Comparison of ENCODE assay signal across 8 cellular contexts in genomic region chr12:42143401-42144173, GRCh38. TPM values are rescaled to one million over a fixed set of nuclear protein-coding genes. Genes with fewer than 3 reads are reported as not detected.
DNase-seq lines count a peak whose midpoint lies in the region; ATAC-seq, FAIRE-seq and TF ChIP-seq lines count a peak whose summit lies in the region.

No MANE protein-coding gene starts in this region.

- FAIRE-seq in endothelial cell of umbilical vein (lab: Jason Lieb, UNC), result no peak

- H3K9me3 Mint-ChIP-seq in natural killer cell treated with Interleukin-12 subunit alpha and Interleukin-12 subunit beta and Interleukin-15 and Interleukin-18, amount 100 ng/mL, for 72 hours, result no peaks in the 10 kb centered on the region

- H3K9ac ChIP-seq in endothelial cell of umbilical vein (replicated peaks; ENCODE audit: extremely low read depth, insufficient read depth, low read length), result peak overlapping the region; percentile 83

- peaks cover 29 to 36% of the 10 kb centered on the region in 2 donors for H3K4me1 Mint-ChIP-seq in natural killer cell treated with Interleukin-12 subunit alpha and Interleukin-12 subunit beta and Interleukin-15 and Interleukin-18, amount 100 ng/mL, for 72 hours (ENCODE audit: low read depth in 2 of 2)

- H2AFZ ChIP-seq in endothelial cell of umbilical vein (ENCODE audit: low read depth, low read length), result peak overlapping the region; percentile 96

- H3K27me3 ChIP-seq in H7 (ENCODE audit: control insufficient read depth, insufficient read depth, low read length) (peaks cover 7% of the 10 kb centered on the region; the same call in 1 of the 2 replicates), endothelial cell of umbilical vein (ENCODE audit: control insufficient read depth in 2 of 2, insufficient read depth in 2 of 2, low read length in 2 of 2) (no peaks in the 10 kb centered on the region)

- dilution Hi-C loops in endothelial cell of umbilical vein (cut with MboI; ENCODE audit: extremely low pct_ligation_motif_present, low sequenced_read_pairs), result no loop called here

- DNase-seq in EH (ENCODE audit: low read depth) (peak; percentile 24), H7 (peak; percentile 20), RWPE1 (ENCODE audit: low spot score) (no peak), endothelial cell of umbilical vein (ENCODE audit: low read depth, low spot score) (peak; percentile 54)
- no peak for DNase-seq in natural killer cell treated with Interleukin-12 subunit alpha and Interleukin-12 subunit beta and Interleukin-15 and Interleukin-18, amount 100 ng/mL, for 72 hours (ENCODE audit: low spot score)

- H3K36me3 ChIP-seq in H7 (replicated peaks; ENCODE audit: control insufficient read depth, insufficient read depth, low read length) (no peaks in the 10 kb centered on the region), endothelial cell of umbilical vein (ENCODE audit: control insufficient read depth in 2 of 2, extremely low read depth in 1 of 2, insufficient read depth in 2 of 2, low read length in 2 of 2) (no peaks in the 10 kb centered on the region)

- H4K20me1 ChIP-seq in endothelial cell of umbilical vein (replicated peaks; ENCODE audit: control insufficient read depth, extremely low read depth, insufficient read depth, low read length), result peaks cover 4% of the 10 kb centered on the region

- H3K27ac ChIP-seq in RWPE1 (peak overlapping the region; percentile 93), endothelial cell of umbilical vein (ENCODE audit: insufficient read depth, low read depth, low read length) (peak overlapping the region; percentile 62)

- no peaks in the 10 kb centered on the region for H3K36me3 Mint-ChIP-seq in natural killer cell treated with Interleukin-12 subunit alpha and Interleukin-12 subunit beta and Interleukin-15 and Interleukin-18, amount 100 ng/mL, for 72 hours

- TSS peak; percentile 29 for BruUV-seq in endothelial cell of umbilical vein (replicated peaks; lab: Mats Ljungman, UMichigan)

- peaks cover 14% of the 10 kb centered on the region for H3K4me1 ChIP-seq in endothelial cell of umbilical vein (ENCODE audit: control insufficient read depth, extremely low read depth, insufficient read depth, low read length)

- POLR2A ChIA-PET in RWPE1 (lab: Yijun Ruan, JAX; ENCODE audit: low non-redundant PET), result no interaction called here
- POLR2A ChIA-PET in endothelial cell of umbilical vein (lab: Charles Lee), result no interaction called here

- ATAC-seq in natural killer cell treated with Interleukin-12 subunit alpha and Interleukin-12 subunit beta and Interleukin-15 and Interleukin-18, amount 100 ng/mL, for 72 hours, result no peak
- no peak for ATAC-seq in HG03280 (IDR thresholded peaks at IDR 0.05; ENCODE audit: unreplicated experiment)
- ATAC-seq in HG02588 (IDR thresholded peaks at IDR 0.05; ENCODE audit: unreplicated experiment), result no peak
- no peak for ATAC-seq in GM21619 (IDR thresholded peaks at IDR 0.05; ENCODE audit: unreplicated experiment)

- peak overlapping the region; percentile 91 for H3K4me3 Mint-ChIP-seq in natural killer cell treated with Interleukin-12 subunit alpha and Interleukin-12 subunit beta and Interleukin-15 and Interleukin-18, amount 100 ng/mL, for 72 hours

- no peaks in the 10 kb centered on the region for H3K9me3 ChIP-seq in endothelial cell of umbilical vein (replicated peaks; ENCODE audit: control insufficient read depth, insufficient read depth, low read length)

- H3K79me2 ChIP-seq in endothelial cell of umbilical vein (ENCODE audit: control insufficient read depth, insufficient read depth, low read length), result peaks cover 49% of the 10 kb centered on the region

- CTCF ChIA-PET in RWPE1 (lab: Yijun Ruan, JAX) (interaction anchor here (0.7 kb wide), 1 partner anchor 1857 kb away, joined by 3 read pairs; no protein-coding TSS in a partner anchor), endothelial cell of umbilical vein (lab: Charles Lee) (no interaction called here)

- H3K9me1 ChIP-seq in endothelial cell of umbilical vein (replicated peaks; ENCODE audit: control insufficient read depth, extremely low read depth, insufficient read depth, low read length), result no peaks in the 10 kb centered on the region

- H3K4me3 ChIP-seq in H7 (ENCODE audit: insufficient read depth, low read depth, low read length) (peak overlapping the region; percentile 62), endothelial cell of umbilical vein (replicated peaks in 1 of 3; ENCODE audit: insufficient read depth in 1 of 3, low read depth in 1 of 3, low read length in 3 of 3) (peak overlapping the region; percentile 86 to 93 (median 89))

- H3K27ac Mint-ChIP-seq in natural killer cell treated with Interleukin-12 subunit alpha and Interleukin-12 subunit beta and Interleukin-15 and Interleukin-18, amount 100 ng/mL, for 72 hours, result peak overlapping the region; percentile 68 to 79

- TF ChIP-seq POLR2A in endothelial cell of umbilical vein (IDR thresholded peaks at IDR 0.05; ENCODE audit: low read depth, low read length), result no peak

- no peaks in the 10 kb centered on the region for H3K27me3 Mint-ChIP-seq in natural killer cell treated with Interleukin-12 subunit alpha and Interleukin-12 subunit beta and Interleukin-15 and Interleukin-18, amount 100 ng/mL, for 72 hours

- H3K4me2 ChIP-seq in endothelial cell of umbilical vein (ENCODE audit: insufficient read depth, low read length), result peak overlapping the region; percentile 90

- intact Hi-C loops in endothelial cell of umbilical vein (cut with micrococcal nuclease), result loop anchor here (1.0 kb wide), 2 partner anchors 12 to 95 kb away; partner anchors contain the start of gene YAF2

- TF ChIP-seq CTCF in RWPE1 (conservative IDR thresholded peaks at IDR 0.05; ENCODE audit: low read depth), result no peak
- no peak for TF ChIP-seq CTCF in endothelial cell of umbilical vein (IDR thresholded peaks at IDR 0.05; ENCODE audit: extremely low read depth in 1 of 2, insufficient read depth in 1 of 2, low read depth in 1 of 2, low read length in 2 of 2)

TF ChIP-seq in endothelial cell of umbilical vein, 7 proteins besides CTCF, POLR2A, EP300 and RAD21:
- TF ChIP-seq GATA2 (IDR thresholded peaks at IDR 0.05; ENCODE audit: insufficient read depth, insufficient read length, low read depth, low read length) (no peak), MYC (IDR thresholded peaks at IDR 0.05; ENCODE audit: low read depth, low read length) (no peak), POLR2AphosphoS5 (IDR thresholded peaks at IDR 0.05; ENCODE audit: insufficient read depth, low read depth, low read length) (no peak), EZH2 (IDR thresholded peaks at IDR 0.05; ENCODE audit: borderline replicate concordance, low read depth, low read length, severe bottlenecking) (no peak), MAX (IDR thresholded peaks at IDR 0.05; ENCODE audit: insufficient read depth, insufficient read length) (no peak), JUN (IDR thresholded peaks at IDR 0.05; ENCODE audit: borderline replicate concordance, insufficient read depth, insufficient read length, low read depth) (no peak), FOS (IDR thresholded peaks at IDR 0.05; ENCODE audit: borderline replicate concordance, insufficient read depth, low read length) (no peak)

RNA-seq across cellular contexts. Expression of gene GXYLT1, which starts 1.1 kb away (rescaled TPM):
- 8.3 and 9.9 TPM in 2 replicates for total RNA-seq in H7 (2014; rRNA removed; shearing (Covaris generic))
- total RNA-seq in endothelial cell of umbilical vein, result 23.0 and 23.4 TPM in 2 replicates
- 4.4 and 6.8 TPM in 2 replicates for polyA plus RNA-seq in endothelial cell of umbilical vein
- polyA plus RNA-seq in endothelial cell of umbilical vein (2011; cell fraction: cytosol; rRNA removed), result 7.3 and 7.5 TPM in 2 replicates
- 7.7 and 11.0 TPM in 2 replicates for polyA plus RNA-seq in endothelial cell of umbilical vein (2011; cell fraction: nucleus; rRNA removed)
- polyA plus RNA-seq in endothelial cell of umbilical vein (2012), result 13.4 and 22.3 TPM in 2 replicates
- 7.8 and 8.0 TPM in 2 replicates for polyA minus RNA-seq in endothelial cell of umbilical vein
- 7.4 TPM for polyA minus RNA-seq in endothelial cell of umbilical vein (2011; cell fraction: cytosol; rRNA and poly(A)+ RNA removed)
- polyA minus RNA-seq in endothelial cell of umbilical vein (2011; cell fraction: nucleus; rRNA and poly(A)+ RNA removed), result 9.0 and 12.7 TPM in 2 replicates
- total RNA-seq in natural killer cell treated with Interleukin-12 subunit alpha and Interleukin-12 subunit beta and Interleukin-15 and Interleukin-18, amount 100 ng/mL, for 72 hours, result 10 to 100 TPM; 10.3 to 12.2 TPM

Comparison
In these comparisons a context has a peak if more than half of its experiments do, and no peak if none do; other contexts are left out.
1. DNase-seq: peak in EH (single experiment), H7 (single experiment) and endothelial cell of umbilical vein (single experiment); none in RWPE1 (single experiment) and natural killer cell treated with Interleukin-12 subunit alpha and Interleukin-12 subunit beta and Interleukin-15 and Interleukin-18, amount 100 ng/mL, for 72 hours (single experiment).